In the genomic region with DNA sequence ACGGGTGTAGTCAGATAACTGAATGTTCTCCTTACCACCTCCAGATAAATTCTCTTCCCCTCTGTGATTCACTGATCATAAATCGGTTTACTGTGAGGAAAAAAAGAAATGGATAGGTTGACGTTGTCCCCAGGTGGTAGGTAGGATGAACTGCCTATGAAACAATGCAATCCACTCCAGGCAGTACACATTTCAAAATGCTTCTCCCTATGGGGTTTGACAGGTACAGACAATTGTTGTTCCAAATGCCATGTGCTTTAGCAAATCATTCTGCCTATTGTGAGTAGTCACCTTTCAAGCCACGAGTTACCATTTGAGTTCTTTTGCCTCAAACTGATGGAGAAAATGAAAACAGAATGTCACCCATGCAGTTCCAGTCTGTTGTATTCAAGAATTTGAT, we compare ENCODE assay signal across 11 cellular contexts. TPM values are rescaled to one million over a fixed set of nuclear protein-coding genes. Genes with fewer than 3 reads are reported as not detected.
A peak's percentile ranks its signal among the peaks of the same experiment; 100 is the strongest.
DNase-seq lines count a peak whose midpoint lies in the region; ATAC-seq and TF ChIP-seq lines count a peak whose summit lies in the region.
"Had no signal": no experiment of that assay in that cellular context is flagged by ENCODE, and none has a peak within 500 bp of the region (broad histone marks: within the 10 kb centered on the region; RNA-seq: fewer than 3 reads in every experiment).

No MANE protein-coding gene starts in this region.

- H4K20me1 ChIP-seq in GM23248 (ENCODE audit: insufficient read depth) = no peaks in the 10 kb centered on the region

- no peaks in the 10 kb centered on the region for H3K9me2 ChIP-seq in GM23248 (ENCODE audit: insufficient read depth)

- H3K9ac ChIP-seq in GM23248 = no peak overlapping the region

- H3K36me3 ChIP-seq in GM23248 (ENCODE audit: low read depth) = no peaks in the 10 kb centered on the region

- 50 to 56% methylated on average over 4 of the region's 4 CpGs for WGBS in GM23248 (ENCODE audit: low coverage in 1 of 2, low lambda C conversion rate in 2 of 2, missing lambda C conversion rate in 2 of 2), 2 experiments

- TF ChIP-seq CTCF in AG10803 (conservative IDR thresholded peaks at IDR 0.05; ENCODE audit: low read length) (peak; percentile 59), VCaP (conservative IDR thresholded peaks at IDR 0.05) (peak; percentile 71)

- H3K27ac ChIP-seq in GM23248 = no peak overlapping the region
- H3K27ac ChIP-seq in VCaP = no peak overlapping the region

- H3K4me1 ChIP-seq in GM23248 (ENCODE audit: insufficient read depth) = no peaks in the 10 kb centered on the region

- in situ Hi-C loops in GM23248 (cut with MboI) = loop anchor here (5.0 to 25.0 kb wide), 2 partner anchors 413 to 1363 kb away; no protein-coding TSS in a partner anchor

- no peaks in the 10 kb centered on the region for H3K9me3 ChIP-seq in GM23248 (ENCODE audit: low read depth)

- no peaks in the 10 kb centered on the region for H3F3A ChIP-seq in GM23248 (ENCODE audit: insufficient read depth)

- H2AFZ ChIP-seq in GM23248 = no peak overlapping the region

- H3K4me3 ChIP-seq in AG10803 (ENCODE audit: low read length) = no peak overlapping the region
- H3K4me3 ChIP-seq in GM23248 = no peak overlapping the region

- no peaks in the 10 kb centered on the region for H3K79me2 ChIP-seq in GM23248 (ENCODE audit: insufficient read depth)

- ATAC-seq in HG03521 (IDR thresholded peaks at IDR 0.05; ENCODE audit: unreplicated experiment) = no peak

- no peaks in the 10 kb centered on the region for H3K27me3 ChIP-seq in GM23248 (replicated peaks; ENCODE audit: insufficient read depth)

- no peak overlapping the region for H3K4me2 ChIP-seq in GM23248 (ENCODE audit: unreplicated experiment)

- DNase-seq in AG10803 (ENCODE audit: low read depth) (peak; percentile 21), GM23248 (peak; percentile 32), kidney tubule cell (ENCODE audit: low spot score) (peak; percentile 52), SHP77 treated with DMSO at 0.1 percent for 48 hours (lab: John Stamatoyannopoulos, UW) (no peak)
- DNase-seq in effector CD4-positive, alpha-beta T cell = no peak
- no peak for DNase-seq in activated CD4-positive, CD25-positive, alpha-beta regulatory T cell treated with anti-CD3 and anti-CD28 coated beads, Interleukin-2, amount 50 U/mL, for 72 hours
- DNase-seq: activated CD4-positive, alpha-beta T cell treated with anti-CD3 and anti-CD28 coated beads, Interleukin-2, amount 10 ng/mL, durations not matched to agents 7 days and 5 days; cortex of kidney; NCI-H226 had no signal

RNA-seq across cellular contexts. Expression of a gene that starts 21.8 kb away (rescaled TPM):
- total RNA-seq in GM23248 (2014; rRNA removed; shearing (Covaris generic)) = 10,031 and 10,466 TPM in 2 replicates
- 3,784 and 3,823 TPM in 2 replicates for polyA plus RNA-seq in GM23248 (2016; fragmentation: Nextera tagmentation; extraction: Ambion mirVana)

RNA-seq across cellular contexts. Expression of a gene that starts 48.3 kb away (rescaled TPM):
- 4.4 and 13.0 TPM in 2 replicates for total RNA-seq in GM23248 (2014; rRNA removed; shearing (Covaris generic))
- polyA plus RNA-seq in GM23248 (2016; fragmentation: Nextera tagmentation; extraction: Ambion mirVana) = 4.3 and 7.2 TPM in 2 replicates

Comparison
In these comparisons a context has a peak if more than half of its experiments do, and no peak if none do; other contexts are left out.
1. DNase-seq: peak in AG10803 (single experiment), GM23248 (single experiment) and kidney tubule cell (single experiment); none in SHP77 treated with DMSO at 0.1 percent for 48 hours (single experiment), effector CD4-positive, alpha-beta T cell (single experiment) and activated CD4-positive, CD25-positive, alpha-beta regulatory T cell treated with anti-CD3 and anti-CD28 coated beads, Interleukin-2, amount 50 U/mL, for 72 hours (single experiment).